1 cellular context compared by ENCODE assay signal in genomic region chr12:6770094-6770493, GRCh38.
TF ChIP-seq lines count a peak whose summit lies in the region.

No MANE protein-coding gene starts in this region.

TF ChIP-seq in GM12878, 131 proteins besides CTCF, POLR2A, EP300 and RAD21:
- TF ChIP-seq PKNOX1 (IDR thresholded peaks at IDR 0.05) = no peak
- no peak for TF ChIP-seq MYC (IDR thresholded peaks at IDR 0.05; ENCODE audit: insufficient read depth, insufficient read length, insufficient replicate concordance, low read length, severe bottlenecking)
- no peak for TF ChIP-seq TCF12 (IDR thresholded peaks at IDR 0.05; ENCODE audit: low read depth, low read length)
- no peak for TF ChIP-seq USF2 (IDR thresholded peaks at IDR 0.05; ENCODE audit: borderline replicate concordance, low read depth, low read length)
- TF ChIP-seq, protein P1, sequence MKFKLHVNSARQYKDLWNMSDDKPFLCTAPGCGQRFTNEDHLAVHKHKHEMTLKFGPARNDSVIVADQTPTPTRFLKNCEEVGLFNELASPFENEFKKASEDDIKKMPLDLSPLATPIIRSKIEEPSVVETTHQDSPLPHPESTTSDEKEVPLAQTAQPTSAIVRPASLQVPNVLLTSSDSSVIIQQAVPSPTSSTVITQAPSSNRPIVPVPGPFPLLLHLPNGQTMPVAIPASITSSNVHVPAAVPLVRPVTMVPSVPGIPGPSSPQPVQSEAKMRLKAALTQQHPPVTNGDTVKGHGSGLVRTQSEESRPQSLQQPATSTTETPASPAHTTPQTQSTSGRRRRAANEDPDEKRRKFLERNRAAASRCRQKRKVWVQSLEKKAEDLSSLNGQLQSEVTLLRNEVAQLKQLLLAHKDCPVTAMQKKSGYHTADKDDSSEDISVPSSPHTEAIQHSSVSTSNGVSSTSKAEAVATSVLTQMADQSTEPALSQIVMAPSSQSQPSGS (IDR thresholded peaks at IDR 0.05; ENCODE audit: low read length) = no peak
- no peak for TF ChIP-seq CHD1 (IDR thresholded peaks at IDR 0.05; ENCODE audit: low read depth, low read length)
- TF ChIP-seq, protein P2, sequence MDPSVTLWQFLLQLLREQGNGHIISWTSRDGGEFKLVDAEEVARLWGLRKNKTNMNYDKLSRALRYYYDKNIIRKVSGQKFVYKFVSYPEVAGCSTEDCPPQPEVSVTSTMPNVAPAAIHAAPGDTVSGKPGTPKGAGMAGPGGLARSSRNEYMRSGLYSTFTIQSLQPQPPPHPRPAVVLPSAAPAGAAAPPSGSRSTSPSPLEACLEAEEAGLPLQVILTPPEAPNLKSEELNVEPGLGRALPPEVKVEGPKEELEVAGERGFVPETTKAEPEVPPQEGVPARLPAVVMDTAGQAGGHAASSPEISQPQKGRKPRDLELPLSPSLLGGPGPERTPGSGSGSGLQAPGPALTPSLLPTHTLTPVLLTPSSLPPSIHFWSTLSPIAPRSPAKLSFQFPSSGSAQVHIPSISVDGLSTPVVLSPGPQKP (IDR thresholded peaks at IDR 0.05; ENCODE audit: low read depth, low read length) = no peak
- no peak for TF ChIP-seq ZBTB4 (CRISPR knock-in tag; IDR thresholded peaks at IDR 0.05)
- no peak for TF ChIP-seq SUPT20H (IDR thresholded peaks at IDR 0.05; ENCODE audit: borderline replicate concordance, control insufficient read depth, low read depth, low read length)
- no peak for TF ChIP-seq TAF1 (IDR thresholded peaks at IDR 0.05; ENCODE audit: borderline replicate concordance, low read depth, low read length)
- TF ChIP-seq SMAD5 (IDR thresholded peaks at IDR 0.05; ENCODE audit: low read depth) = no peak
- no peak for TF ChIP-seq ZNF274 (IDR thresholded peaks at IDR 0.05; ENCODE audit: insufficient read depth, insufficient read length)
- TF ChIP-seq, protein P3, sequence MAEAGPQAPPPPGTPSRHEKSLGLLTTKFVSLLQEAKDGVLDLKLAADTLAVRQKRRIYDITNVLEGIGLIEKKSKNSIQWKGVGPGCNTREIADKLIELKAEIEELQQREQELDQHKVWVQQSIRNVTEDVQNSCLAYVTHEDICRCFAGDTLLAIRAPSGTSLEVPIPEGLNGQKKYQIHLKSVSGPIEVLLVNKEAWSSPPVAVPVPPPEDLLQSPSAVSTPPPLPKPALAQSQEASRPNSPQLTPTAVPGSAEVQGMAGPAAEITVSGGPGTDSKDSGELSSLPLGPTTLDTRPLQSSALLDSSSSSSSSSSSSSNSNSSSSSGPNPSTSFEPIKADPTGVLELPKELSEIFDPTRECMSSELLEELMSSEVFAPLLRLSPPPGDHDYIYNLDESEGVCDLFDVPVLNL (IDR thresholded peaks at IDR 0.05; ENCODE audit: low read depth, low read length) = no peak
- no peak for TF ChIP-seq STAT3 (IDR thresholded peaks at IDR 0.05; ENCODE audit: low read depth, low read length)
- TF ChIP-seq ZNF207 (IDR thresholded peaks at IDR 0.05; ENCODE audit: borderline replicate concordance) = no peak
- no peak for TF ChIP-seq ZBTB11 (CRISPR knock-in tag; IDR thresholded peaks at IDR 0.05)
- no peak for TF ChIP-seq IRF3 (IDR thresholded peaks at IDR 0.05)
- TF ChIP-seq, protein P4, sequence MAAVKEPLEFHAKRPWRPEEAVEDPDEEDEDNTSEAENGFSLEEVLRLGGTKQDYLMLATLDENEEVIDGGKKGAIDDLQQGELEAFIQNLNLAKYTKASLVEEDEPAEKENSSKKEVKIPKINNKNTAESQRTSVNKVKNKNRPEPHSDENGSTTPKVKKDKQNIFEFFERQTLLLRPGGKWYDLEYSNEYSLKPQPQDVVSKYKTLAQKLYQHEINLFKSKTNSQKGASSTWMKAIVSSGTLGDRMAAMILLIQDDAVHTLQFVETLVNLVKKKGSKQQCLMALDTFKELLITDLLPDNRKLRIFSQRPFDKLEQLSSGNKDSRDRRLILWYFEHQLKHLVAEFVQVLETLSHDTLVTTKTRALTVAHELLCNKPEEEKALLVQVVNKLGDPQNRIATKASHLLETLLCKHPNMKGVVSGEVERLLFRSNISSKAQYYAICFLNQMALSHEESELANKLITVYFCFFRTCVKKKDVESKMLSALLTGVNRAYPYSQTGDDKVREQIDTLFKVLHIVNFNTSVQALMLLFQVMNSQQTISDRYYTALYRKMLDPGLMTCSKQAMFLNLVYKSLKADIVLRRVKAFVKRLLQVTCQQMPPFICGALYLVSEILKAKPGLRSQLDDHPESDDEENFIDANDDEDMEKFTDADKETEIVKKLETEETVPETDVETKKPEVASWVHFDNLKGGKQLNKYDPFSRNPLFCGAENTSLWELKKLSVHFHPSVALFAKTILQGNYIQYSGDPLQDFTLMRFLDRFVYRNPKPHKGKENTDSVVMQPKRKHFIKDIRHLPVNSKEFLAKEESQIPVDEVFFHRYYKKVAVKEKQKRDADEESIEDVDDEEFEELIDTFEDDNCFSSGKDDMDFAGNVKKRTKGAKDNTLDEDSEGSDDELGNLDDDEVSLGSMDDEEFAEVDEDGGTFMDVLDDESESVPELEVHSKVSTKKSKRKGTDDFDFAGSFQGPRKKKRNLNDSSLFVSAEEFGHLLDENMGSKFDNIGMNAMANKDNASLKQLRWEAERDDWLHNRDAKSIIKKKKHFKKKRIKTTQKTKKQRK (IDR thresholded peaks at IDR 0.05; ENCODE audit: low read depth, low read length) = no peak
- no peak for TF ChIP-seq NR2C1 (IDR thresholded peaks at IDR 0.05)
- no peak for TF ChIP-seq ZNF622 (IDR thresholded peaks at IDR 0.05)
